In the genomic region with DNA sequence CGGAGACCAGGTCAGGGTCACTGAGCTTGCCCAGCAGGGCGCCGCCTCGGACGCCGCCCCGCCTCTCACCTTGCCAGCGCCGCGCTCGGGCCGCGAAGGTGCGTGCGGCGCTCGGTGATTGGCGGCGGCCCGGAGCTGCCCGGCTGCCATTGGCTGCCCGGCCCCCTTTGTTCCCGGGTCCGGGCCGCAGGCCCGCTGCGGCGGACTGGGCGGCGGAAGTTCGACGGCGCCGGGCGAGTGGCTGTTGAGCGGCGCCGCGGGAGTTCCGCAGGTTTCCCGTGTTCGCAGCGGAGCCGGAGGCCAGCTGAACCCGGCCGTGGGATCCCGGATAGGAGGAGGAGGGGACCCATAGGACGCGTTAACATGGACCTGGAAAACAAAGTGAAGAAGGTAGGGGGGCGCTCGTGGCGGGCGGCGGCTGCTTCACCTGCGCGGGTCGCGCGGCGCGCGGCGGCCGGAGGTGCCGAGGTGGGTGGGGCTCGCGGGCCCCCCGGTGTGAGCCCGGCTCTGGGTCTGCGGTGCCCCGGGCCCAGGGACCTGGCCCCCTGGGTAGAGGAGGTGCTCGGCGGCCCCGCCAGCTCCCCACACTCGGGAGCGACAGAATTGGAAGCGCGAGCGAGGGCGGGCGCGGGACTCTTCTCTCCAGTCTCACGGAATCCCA, we compare ENCODE assay signal across 8 cellular contexts. TPM values are rescaled to one million over a fixed set of nuclear protein-coding genes. Genes with fewer than 3 reads are reported as not detected.
A peak's percentile ranks its signal among the peaks of the same experiment; 100 is the strongest.
DNase-seq lines count a peak whose midpoint lies in the region; ATAC-seq and TF ChIP-seq lines count a peak whose summit lies in the region.

A gene with protein sequence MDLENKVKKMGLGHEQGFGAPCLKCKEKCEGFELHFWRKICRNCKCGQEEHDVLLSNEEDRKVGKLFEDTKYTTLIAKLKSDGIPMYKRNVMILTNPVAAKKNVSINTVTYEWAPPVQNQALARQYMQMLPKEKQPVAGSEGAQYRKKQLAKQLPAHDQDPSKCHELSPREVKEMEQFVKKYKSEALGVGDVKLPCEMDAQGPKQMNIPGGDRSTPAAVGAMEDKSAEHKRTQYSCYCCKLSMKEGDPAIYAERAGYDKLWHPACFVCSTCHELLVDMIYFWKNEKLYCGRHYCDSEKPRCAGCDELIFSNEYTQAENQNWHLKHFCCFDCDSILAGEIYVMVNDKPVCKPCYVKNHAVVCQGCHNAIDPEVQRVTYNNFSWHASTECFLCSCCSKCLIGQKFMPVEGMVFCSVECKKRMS (plus strand): TSS at position 195 of the 661 bp plus-strand sequence. CDS start 169 bp downstream, at position 364.

- DNase-seq in EH (ENCODE audit: low read depth) (peak; percentile 52), KBM-7 (peak; percentile 71), T-helper 2 cell (peak; percentile 31 to 81 (median 47)), ascending aorta (ENCODE audit: low spot score in 2 of 2) (peak in 1 of 2 donors; percentile 80), SK-N-DZ (ENCODE audit: low spot score) (no peak)
- DNase-seq in stimulated activated CD4-positive, alpha-beta T cell treated with anti-CD3 and anti-CD28 coated beads, Interleukin-12 subunit alpha, Interleukin-12 subunit beta, amount 100 ng/mL, for 24 hours (ENCODE audit: low read depth in 2 of 2), result peak; percentile 45 to 62

- H3K36me3 ChIP-seq in ascending aorta (no peaks in the 10 kb centered on the region), iPS-18a (ENCODE audit: control insufficient read depth, low read depth, low read length) (no peaks in the 10 kb centered on the region)

- peak; percentile 82 for ATAC-seq in GM21576 (IDR thresholded peaks at IDR 0.05; ENCODE audit: unreplicated experiment)

- no peaks in the 10 kb centered on the region for H3K27me3 ChIP-seq in ascending aorta
- H3K27me3 ChIP-seq in iPS-18a (ENCODE audit: control insufficient read depth, insufficient read depth, low read length), result peaks cover 18% of the 10 kb centered on the region

- intact Hi-C loops in ascending aorta (cut with DNase I), result loop anchor here (1.0 to 5.0 kb wide), 3 partner anchors 14 to 317 kb away; a partner anchor contains a TSS

- H3K4me1 ChIP-seq in ascending aorta (peaks cover 2 to 15% of the 10 kb centered on the region in 2 donors), iPS-18a (ENCODE audit: control insufficient read depth, low read depth, low read length) (peaks cover 6% of the 10 kb centered on the region)

- no peak for TF ChIP-seq CTCF in ascending aorta (IDR thresholded peaks at IDR 0.05)

- H3K4me3 ChIP-seq in ascending aorta (peak within 1 kb of the TSS; percentile 85 to 89), iPS-18a (ENCODE audit: low read length) (peak within 1 kb of the TSS; percentile 80)

- in situ Hi-C loops in KBM-7 (cut with MboI; ENCODE audit: low pct_unique_long_range_greater_than_20kb, low sequenced_read_pairs), result no loop called here

- peak within 1 kb of the TSS; percentile 43 for H3K9ac ChIP-seq in iPS-18a (ENCODE audit: low read length)

- H3K27ac ChIP-seq in ascending aorta, result peak within 1 kb of the TSS; percentile 91 to 99
- no peak within 1 kb of the TSS for H3K27ac ChIP-seq in iPS-18a (ENCODE audit: low read length)

- H3K9me3 ChIP-seq in ascending aorta, result no peaks in the 10 kb centered on the region
- no peaks in the 10 kb centered on the region for H3K9me3 ChIP-seq in iPS-18a (ENCODE audit: control insufficient read depth, low read depth, low read length)

RNA-seq across cellular contexts. Expression of the gene that starts here (rescaled TPM):
- total RNA-seq in ascending aorta, result 108 TPM
- not detected in 2 replicates for polyA plus RNA-seq in SK-N-DZ (2014; cell fraction: cytosol; rRNA removed)
- polyA plus RNA-seq in SK-N-DZ (2014; cell fraction: nucleus; rRNA removed), result not detected in 2 replicates
